In genomic region chr16:30354423-30355143, GRCh38 we compare ENCODE assay signal across 8 cellular contexts. TPM values are rescaled to one million over a fixed set of nuclear protein-coding genes. Genes with fewer than 3 reads are reported as not detected.
DNase-seq lines count a peak whose midpoint lies in the region; ATAC-seq and TF ChIP-seq lines count a peak whose summit lies in the region.

No MANE protein-coding gene starts in this region.

- no peaks in the 10 kb centered on the region for H3K9me3 ChIP-seq in breast epithelium
- H3K9me3 ChIP-seq in transverse colon, result no peaks in the 10 kb centered on the region

- H3K27me3 ChIP-seq in breast epithelium (no peaks in the 10 kb centered on the region), transverse colon (no peaks in the 10 kb centered on the region)

- H3K36me3 ChIP-seq in breast epithelium (peaks cover 4% of the 10 kb centered on the region), transverse colon (peaks cover 0 to 27% (median 10%) of the 10 kb centered on the region in 4 donors)

- DNase-seq in T-helper 1 cell (no peak), breast epithelium (ENCODE audit: low spot score in 2 of 2) (peak in 1 of 2 donors; percentile 36), lower leg skin (ENCODE audit: low spot score in 2 of 2) (no peak), transverse colon (peak; percentile 38), GDM1 (lab: John Stamatoyannopoulos, UW) (no peak)

- H3K4me1 ChIP-seq in breast epithelium, result peaks cover 5 to 24% of the 10 kb centered on the region in 2 donors
- H3K4me1 ChIP-seq in transverse colon, result peaks cover 28 to 49% (median 32%) of the 10 kb centered on the region in 4 donors

- intact Hi-C loops in breast epithelium (cut with DNase I; ENCODE audit: low total_unique reads) (no loop called here), lower leg skin (cut with DNase I; ENCODE audit: low total_unique reads) (no loop called here), transverse colon (cut with DNase I; ENCODE audit: low total_unique reads) (loop anchor here (2.0 to 5.0 kb wide), 2 partner anchors 46 to 1207 kb away; no protein-coding TSS in a partner anchor)

- no peak for ATAC-seq in HG03108 (IDR thresholded peaks at IDR 0.05; ENCODE audit: unreplicated experiment)

- no peak for TF ChIP-seq RAD21 in Ishikawa (IDR thresholded peaks at IDR 0.05; ENCODE audit: low read depth)

- H3K27ac ChIP-seq in breast epithelium, result peak overlapping the region; percentile 98
- H3K27ac ChIP-seq in transverse colon, result peak overlapping the region; percentile 88 to 99 (median 96)

- peak overlapping the region; percentile 95 for H3K4me3 Mint-ChIP-seq in T-helper 1 cell treated with Interleukin-12 subunit alpha and Interleukin-12 subunit beta and Interleukin-4 antibody, amounts not matched to agents 30 μg/mL and 1 μg/mL, for 36 hours

- peak overlapping the region; percentile 76 to 83 (median 81) for H3K4me3 ChIP-seq in breast epithelium
- H3K4me3 ChIP-seq in lower leg skin (ENCODE audit: low read depth, poor library complexity, severe bottlenecking), result peak overlapping the region; percentile 71
- peak overlapping the region; percentile 65 to 94 (median 86) for H3K4me3 ChIP-seq in transverse colon

- TF ChIP-seq CTCF in breast epithelium (IDR thresholded peaks at IDR 0.05) (no peak), lower leg skin (IDR thresholded peaks at IDR 0.05) (no peak), transverse colon (IDR thresholded peaks at IDR 0.05) (no peak)

- H3K4me1 Mint-ChIP-seq in T-helper 1 cell treated with Interleukin-12 subunit alpha and Interleukin-12 subunit beta and Interleukin-4 antibody, amounts not matched to agents 30 μg/mL and 1 μg/mL, for 36 hours (ENCODE audit: low read depth), result peaks cover 27% of the 10 kb centered on the region

- TF ChIP-seq EP300 in Ishikawa (IDR thresholded peaks at IDR 0.05; ENCODE audit: borderline replicate concordance) (no peak), transverse colon (IDR thresholded peaks at IDR 0.05; ENCODE audit: low read depth) (no peak)

- WGBS in lower leg skin, 2 donors, result 1 to 2% methylated on average over 29 of the region's 36 CpGs
- 0 to 1% methylated on average over 9 to 33 of the region's 36 CpGs for WGBS in transverse colon (ENCODE audit: low coverage in 1 of 2), 2 donors

- H3K27me3 Mint-ChIP-seq in T-helper 1 cell treated with Interleukin-12 subunit alpha and Interleukin-12 subunit beta and Interleukin-4 antibody, amounts not matched to agents 30 μg/mL and 1 μg/mL, for 36 hours (ENCODE audit: low read depth), result no peaks in the 10 kb centered on the region

- peaks cover 44% of the 10 kb centered on the region for H3K36me3 Mint-ChIP-seq in T-helper 1 cell treated with Interleukin-12 subunit alpha and Interleukin-12 subunit beta and Interleukin-4 antibody, amounts not matched to agents 30 μg/mL and 1 μg/mL, for 36 hours (ENCODE audit: low read depth)

- TF ChIP-seq POLR2A in breast epithelium (IDR thresholded peaks at IDR 0.05) (no peak), lower leg skin (IDR thresholded peaks at IDR 0.05) (no peak), transverse colon (IDR thresholded peaks at IDR 0.05) (no peak)

- in situ Hi-C loops in transverse colon (cut with MboI; ENCODE audit: low pct_ligation_motif_present in 1 of 4, low pct_unique_long_range_greater_than_20kb in 1 of 4, low sequenced_read_pairs in 3 of 4), result no loop called here

- peak overlapping the region; percentile 92 for H3K27ac Mint-ChIP-seq in T-helper 1 cell treated with Interleukin-12 subunit alpha and Interleukin-12 subunit beta and Interleukin-4 antibody, amounts not matched to agents 30 μg/mL and 1 μg/mL, for 36 hours

- H3K9me3 Mint-ChIP-seq in T-helper 1 cell treated with Interleukin-12 subunit alpha and Interleukin-12 subunit beta and Interleukin-4 antibody, amounts not matched to agents 30 μg/mL and 1 μg/mL, for 36 hours, result no peaks in the 10 kb centered on the region

TF ChIP-seq in Ishikawa, 13 proteins besides CTCF, POLR2A, EP300 and RAD21:
- TF ChIP-seq USF1 (IDR thresholded peaks at IDR 0.05), result peak; percentile 57
- TF ChIP-seq ZBTB7A (IDR thresholded peaks at IDR 0.05; ENCODE audit: low read depth), result peak; percentile 50
- TF ChIP-seq TEAD4 (IDR thresholded peaks at IDR 0.05), result no peak

RNA-seq across cellular contexts. Expression of gene CD2BP2, which starts 0.5 kb away (rescaled TPM):
- total RNA-seq in breast epithelium, result 10 to 100 TPM; 26.2 to 47.2 (median 38.3) TPM
- total RNA-seq in lower leg skin, result 10 to 100 TPM; 33.6 to 43.2 (median 38.5) TPM
- total RNA-seq in transverse colon, result 10 to 100 TPM; 25.8 to 41.1 (median 33.0) TPM

RNA-seq across cellular contexts. Expression of gene TBC1D10B, which starts 15.7 kb away (rescaled TPM):
- 10 to 100 TPM; 19.0 to 22.2 (median 21.0) TPM for total RNA-seq in breast epithelium
- 10 to 100 TPM; 33.2 to 51.8 (median 41.9) TPM for total RNA-seq in lower leg skin
- 10 to 100 TPM; 32.5 to 62.9 (median 40.3) TPM for total RNA-seq in transverse colon

RNA-seq across cellular contexts. Expression of gene MYL11, which starts 20.0 kb away (rescaled TPM):
- total RNA-seq in breast epithelium (not detected), lower leg skin (1 to 10 TPM in 1 of 4 donors, under 1 TPM in 1, not detected in 2; 0.79 to 2.1 TPM), transverse colon (1 to 10 TPM in 1 of 4 donors, not detected in 3; 6.3 TPM)

RNA-seq across cellular contexts. Expression of gene SEPTIN1, which starts 27.8 kb away (rescaled TPM):
- total RNA-seq in breast epithelium (1 to 10 TPM; 1.3 to 4.6 (median 2.7) TPM), lower leg skin (1 to 10 TPM in 1 of 4 donors, under 1 TPM in 2, not detected in 1; 0.39 to 1.2 (median 0.91) TPM), transverse colon (1 to 10 TPM; 2.8 to 9.8 (median 4.8) TPM)

RNA-seq across cellular contexts. Expression of gene ZNF48, which starts 40.6 kb away (rescaled TPM):
- total RNA-seq in breast epithelium, result 1 to 10 TPM; 4.8 to 9.5 (median 6.2) TPM
- total RNA-seq in lower leg skin, result 10 to 100 TPM in 3 of 4 donors, 1 to 10 TPM in 1; 8.3 to 15.6 (median 10.5) TPM
- total RNA-seq in transverse colon, result 10 to 100 TPM in 1 of 4 donors, 1 to 10 TPM in 2, not detected in 1; 5.8 to 10.5 (median 7.0) TPM
